In genomic region chr18:48735070-48735676, GRCh38 we compare ENCODE assay signal across 1 cellular context.
TF ChIP-seq lines count a peak whose summit lies in the region.

No MANE protein-coding gene starts in this region.

TF ChIP-seq in HepG2, 621 proteins besides CTCF, POLR2A, EP300 and RAD21 (continued from another document):
- TF ChIP-seq GABPA (IDR thresholded peaks at IDR 0.05; ENCODE audit: low read depth, low read length) (no peak), GABPA (CRISPR knock-in tag; IDR thresholded peaks at IDR 0.05; ENCODE audit: low read depth) (no peak), ZNF326 (CRISPR knock-in tag; IDR thresholded peaks at IDR 0.05; ENCODE audit: borderline replicate concordance) (no peak), LRRFIP1 (CRISPR knock-in tag; conservative IDR thresholded peaks at IDR 0.05) (no peak), MTF1 (CRISPR knock-in tag; IDR thresholded peaks at IDR 0.05) (no peak), REPIN1 (CRISPR knock-in tag; IDR thresholded peaks at IDR 0.05; ENCODE audit: borderline replicate concordance, low read depth) (no peak), THRA (CRISPR knock-in tag; IDR thresholded peaks at IDR 0.05; ENCODE audit: borderline replicate concordance) (no peak), MAFG (CRISPR knock-in tag; IDR thresholded peaks at IDR 0.05) (no peak), TIGD3 (CRISPR knock-in tag; IDR thresholded peaks at IDR 0.05; ENCODE audit: borderline replicate concordance) (no peak), HMG20B (CRISPR knock-in tag; conservative IDR thresholded peaks at IDR 0.05) (no peak), AKAP8 (CRISPR knock-in tag; IDR thresholded peaks at IDR 0.05) (no peak), SMAD9 (CRISPR knock-in tag; IDR thresholded peaks at IDR 0.05) (no peak)
TF ChIP-seq in HepG2: peak in this region for 0.
